In the genomic region with DNA sequence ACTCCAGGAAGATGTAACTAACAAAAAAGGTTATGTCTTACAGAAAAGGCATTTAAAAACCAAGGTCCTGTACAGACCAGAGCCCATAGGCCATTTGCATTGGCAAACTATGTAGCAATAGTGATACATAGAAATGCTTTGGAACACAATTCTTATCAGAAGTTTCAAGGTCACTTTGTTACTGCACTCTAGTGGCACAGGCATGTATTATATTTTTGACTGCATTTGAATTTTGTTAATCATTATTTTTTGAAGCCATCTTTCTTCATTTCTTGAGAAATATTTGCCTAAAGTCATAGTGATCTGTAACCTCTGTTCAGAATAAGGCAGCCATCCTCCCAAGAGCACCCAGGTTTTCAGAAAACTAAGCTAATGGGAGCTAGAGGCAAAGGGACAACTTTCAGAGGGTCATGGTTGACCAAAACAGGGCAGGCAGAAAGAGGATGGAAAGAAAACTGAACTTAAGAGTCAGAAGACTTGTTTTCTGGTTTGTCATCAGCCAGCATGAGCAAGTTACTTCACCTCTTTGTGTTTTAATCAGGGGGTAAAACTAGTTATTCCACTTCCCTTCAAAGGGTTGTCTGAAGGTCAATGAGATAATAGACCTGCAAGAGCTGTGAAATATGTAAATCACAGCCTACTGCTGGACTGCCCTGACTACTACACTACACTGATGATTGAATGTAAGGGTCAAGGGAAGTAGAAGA, we compare ENCODE assay signal across 9 cellular contexts. TPM values are rescaled to one million over a fixed set of nuclear protein-coding genes. Genes with fewer than 3 reads are reported as not detected.
DNase-seq lines count a peak whose midpoint lies in the region; ATAC-seq and TF ChIP-seq lines count a peak whose summit lies in the region.
"Had no signal": no experiment of that assay in that cellular context is flagged by ENCODE, and none has a peak within 500 bp of the region (broad histone marks: within the 10 kb centered on the region; RNA-seq: fewer than 3 reads in every experiment).

No MANE protein-coding gene starts in this region.

- no peaks in the 10 kb centered on the region for H3K27me3 ChIP-seq in HUES48 (ENCODE audit: control insufficient read depth, insufficient read depth, low read length)
- no peaks in the 10 kb centered on the region for H3K27me3 ChIP-seq in body of pancreas
- H3K27me3 ChIP-seq in left lung = no peaks in the 10 kb centered on the region
- H3K27me3 ChIP-seq in gastrocnemius medialis = no peaks in the 10 kb centered on the region

- H3K36me3 ChIP-seq in HUES48 (ENCODE audit: control insufficient read depth, insufficient read depth, low read length) = no peaks in the 10 kb centered on the region
- no peaks in the 10 kb centered on the region for H3K36me3 ChIP-seq in body of pancreas (replicated peaks in 1 of 2; ENCODE audit: insufficient read depth in 1 of 2, low read depth in 2 of 2)
- no peaks in the 10 kb centered on the region for H3K36me3 ChIP-seq in left lung
- H3K36me3 ChIP-seq in gastrocnemius medialis = no peaks in the 10 kb centered on the region

- ATAC-seq in body of pancreas (peak; percentile 82), left lung (peak; percentile 88), gastrocnemius medialis (no peak), HG03095 (IDR thresholded peaks at IDR 0.05; ENCODE audit: unreplicated experiment) (no peak)
- ATAC-seq in activated CD4-positive, CD25-positive, alpha-beta regulatory T cell treated with anti-CD3 and anti-CD28 coated beads, Interleukin-2, amount 50 U/mL, for 24 hours = no peak

- DNase-seq in ACHN (peak; percentile 57), body of pancreas (peak in 3 of 4 donors; percentile 29 to 67 (median 48)), left lung (no peak), gastrocnemius medialis (no peak)
- DNase-seq in activated CD8-positive, alpha-beta memory T cell treated with anti-CD3 and anti-CD28 coated beads for 24 hours = no peak
- DNase-seq: hippocampal formation had no signal

- TF ChIP-seq POLR2A in body of pancreas (IDR thresholded peaks at IDR 0.05) = peak in 1 of 3 donors; percentile 22
- TF ChIP-seq POLR2A in gastrocnemius medialis (IDR thresholded peaks at IDR 0.05) = no peak

- TF ChIP-seq CTCF in body of pancreas (IDR thresholded peaks at IDR 0.05) (peak in 6 of 7 experiments; percentile 20 to 79 (median 64)), left lung (IDR thresholded peaks at IDR 0.05) (peak in 1 of 2 donors; percentile 21), gastrocnemius medialis (IDR thresholded peaks at IDR 0.05 in 4 of 5, conservative IDR thresholded peaks at IDR 0.05 in 1 of 5) (peak in 2 of 5 experiments; percentile 18 to 28)

- peak overlapping the region; percentile 14 for H3K4me3 ChIP-seq in HUES48 (ENCODE audit: low read depth, low read length)
- no peak overlapping the region for H3K4me3 ChIP-seq in body of pancreas
- H3K4me3 ChIP-seq in left lung = no peak overlapping the region
- H3K4me3 ChIP-seq in gastrocnemius medialis = no peak overlapping the region

- intact Hi-C loops in body of pancreas (cut with DNase I) (no loop called here), left lung (cut with DNase I) (loop anchor here in 1 of 2 donors (10.0 kb wide), 1 partner anchor 179 kb away; no protein-coding TSS in a partner anchor), gastrocnemius medialis (cut with DNase I; ENCODE audit: low total_unique reads) (no loop called here)

- H3K4me1 ChIP-seq in HUES48 (ENCODE audit: control insufficient read depth, insufficient read depth, low read length) (peaks cover 42% of the 10 kb centered on the region), body of pancreas (peaks cover 65% of the 10 kb centered on the region), left lung (peaks cover 6 to 36% of the 10 kb centered on the region in 2 donors), gastrocnemius medialis (peaks cover 0 to 3% of the 10 kb centered on the region in 2 donors)

- no peaks in the 10 kb centered on the region for H3K9me3 ChIP-seq in HUES48 (ENCODE audit: control insufficient read depth, insufficient read depth, low read length)
- no peaks in the 10 kb centered on the region for H3K9me3 ChIP-seq in body of pancreas
- no peaks in the 10 kb centered on the region for H3K9me3 ChIP-seq in left lung
- H3K9me3 ChIP-seq in gastrocnemius medialis = no peaks in the 10 kb centered on the region

- no peak overlapping the region; the same call in 1 of the 2 replicates for H3K9ac ChIP-seq in HUES48 (ENCODE audit: low read depth, low read length)

- H3K27ac ChIP-seq in HUES48 (ENCODE audit: low read depth, low read length) (peak overlapping the region; percentile 71), body of pancreas (peak overlapping the region; percentile 79 to 94 (median 84)), left lung (peak overlapping the region; percentile 16 to 24), gastrocnemius medialis (no peak overlapping the region)

- in situ Hi-C loops in ACHN (cut with HindIII; ENCODE audit: low pct_ligation_motif_present, low pct_unique_long_range_greater_than_20kb, low sequenced_read_pairs) = loop anchor here (25.0 kb wide), 1 partner anchor 176 kb away; no protein-coding TSS in a partner anchor
- in situ Hi-C loops in gastrocnemius medialis (cut with MboI; ENCODE audit: low sequenced_read_pairs in 4 of 4) = loop anchor here in 3 of 4 donors (5.0 to 25.0 kb wide), 3 partner anchors 176 to 179 kb away; no protein-coding TSS in a partner anchor

RNA-seq across cellular contexts. Expression of gene SLC38A11, which starts 41.5 kb away (rescaled TPM):
- 1 to 10 TPM; 1.6 to 2.9 TPM for total RNA-seq in body of pancreas
- under 1 TPM; 0.29 to 0.63 TPM for total RNA-seq in left lung
- 1 to 10 TPM in 1 of 4 donors, under 1 TPM in 2, not detected in 1; 0.20 to 2.8 (median 0.78) TPM for total RNA-seq in gastrocnemius medialis

Comparison
In these comparisons a context has a peak if more than half of its experiments do, and no peak if none do; other contexts are left out.
1. DNase-seq: peak in ACHN (single experiment) and body of pancreas (3 of 4); none in left lung (0 of 2), gastrocnemius medialis (0 of 2) and activated CD8-positive, alpha-beta memory T cell treated with anti-CD3 and anti-CD28 coated beads for 24 hours (single experiment).
2. H3K27ac ChIP-seq: peak in HUES48 (single experiment), body of pancreas (4 of 4) and left lung (2 of 2); none in gastrocnemius medialis (0 of 4).
3. ATAC-seq: peak in body of pancreas (single experiment) and left lung (single experiment); none in gastrocnemius medialis (0 of 2), HG03095 (single experiment) and activated CD4-positive, CD25-positive, alpha-beta regulatory T cell treated with anti-CD3 and anti-CD28 coated beads, Interleukin-2, amount 50 U/mL, for 24 hours (0 of 2).